22 cellular contexts compared by ENCODE assay signal in genomic region chr3:146523536-146523935, GRCh38. TPM values are rescaled to one million over a fixed set of nuclear protein-coding genes. Genes with fewer than 3 reads are reported as not detected.
DNase-seq lines count a peak whose midpoint lies in the region; ATAC-seq and TF ChIP-seq lines count a peak whose summit lies in the region.
"Had no signal": no experiment of that assay in that cellular context is flagged by ENCODE, and none has a peak within 500 bp of the region (broad histone marks: within the 10 kb centered on the region; RNA-seq: fewer than 3 reads in every experiment).

No MANE protein-coding gene starts in this region.

- H2AFZ ChIP-seq in GM23338, result no peak overlapping the region

- in situ Hi-C loops in gastrocnemius medialis (cut with MboI; ENCODE audit: low sequenced_read_pairs in 4 of 4), result no loop called here

- H3K36me3 Mint-ChIP-seq in GM23338 (ENCODE audit: low read depth), result peaks cover 12% of the 10 kb centered on the region; the same call in 2 of the 3 replicates
- H3K36me3 Mint-ChIP-seq in nephron (ENCODE audit: low read depth), result peaks cover 25% of the 10 kb centered on the region

- TF ChIP-seq POLR2A in gastrocnemius medialis (IDR thresholded peaks at IDR 0.05), result no peak

- POLR2A ChIA-PET in A673 (lab: Charles Lee; ENCODE audit: low non-redundant PET), result no interaction called here

- H3K27me3 Mint-ChIP-seq in GM23338 (ENCODE audit: insufficient read depth, low read depth, poor library complexity) (peaks cover 6% of the 10 kb centered on the region), nephron (ENCODE audit: low read depth) (no peaks in the 10 kb centered on the region)
- H3K27me3 Mint-ChIP-seq: CD4-positive, CD25-positive, alpha-beta regulatory T cell had no signal

- H3K9me3 ChIP-seq in A673 (ENCODE audit: low read depth, low read length, poor library complexity, severe bottlenecking) (no peaks in the 10 kb centered on the region), gastrocnemius medialis (no peaks in the 10 kb centered on the region)
- H3K9me3 ChIP-seq: BE2C had no signal

- H3K4me1 Mint-ChIP-seq in GM23338, result peaks cover 29% of the 10 kb centered on the region
- H3K4me1 Mint-ChIP-seq in nephron, result peaks cover 21% of the 10 kb centered on the region
- H3K4me1 Mint-ChIP-seq: CD4-positive, CD25-positive, alpha-beta regulatory T cell had no signal

- H4K20me1 ChIP-seq in GM23338 (replicated peaks; ENCODE audit: insufficient read depth), result no peaks in the 10 kb centered on the region

- H3K4me1 ChIP-seq in GM23338 (ENCODE audit: insufficient read depth) (peaks cover 28% of the 10 kb centered on the region), A673 (ENCODE audit: insufficient read depth, low read length, poor library complexity, severe bottlenecking) (peaks cover 15% of the 10 kb centered on the region), gastrocnemius medialis (no peaks in the 10 kb centered on the region)
- H3K4me1 ChIP-seq: BE2C had no signal

- DNase-seq in GM23338 (ENCODE audit: low spot score) (no peak), NCI-H82 treated with DMSO at 0.1 percent for 48 hours (lab: John Stamatoyannopoulos, UW; ENCODE audit: unreplicated experiment) (peak; percentile 76), fibroblast of villous mesenchyme (ENCODE audit: low read depth) (peak; percentile 73), A673 (ENCODE audit: low spot score) (no peak), SIG-M5 (lab: John Stamatoyannopoulos, UW) (no peak), gastrocnemius medialis (no peak)
- DNase-seq: BE2C; CD4-positive, CD25-positive, alpha-beta regulatory T cell; COR-L47; DMS153; GOT3; NCI-H1105; NCI-H146; NCI-H2029; NCI-H2227 treated with DMSO at 0.1 percent for 48 hours; NCI-H524 treated with DMSO at 0.1 percent for 48 hours; Right ventricle myocardium superior had no signal

- H3K27ac Mint-ChIP-seq in GM23338 (peak overlapping the region; percentile 87; the same call in 1 of the 2 replicates), nephron (peak overlapping the region; percentile 2 to 61 (median 53))
- H3K27ac Mint-ChIP-seq: CD4-positive, CD25-positive, alpha-beta regulatory T cell; T-helper 1 cell treated with Interleukin-12 subunit alpha and Interleukin-12 subunit beta and Interleukin-4 antibody, amounts not matched to agents 30 μg/mL and 1 μg/mL, for 36 hours had no signal

- intact Hi-C loops in A673 (cut with micrococcal nuclease; ENCODE audit: unreplicated experiment) (no loop called here), gastrocnemius medialis (cut with DNase I; ENCODE audit: low total_unique reads) (no loop called here)

- H3K79me2 ChIP-seq in GM23338 (replicated peaks; ENCODE audit: insufficient read depth), result no peaks in the 10 kb centered on the region

- no peak for TF ChIP-seq CTCF in GM23338 (conservative IDR thresholded peaks at IDR 0.05; ENCODE audit: low read depth in 2 of 2)
- no peak for TF ChIP-seq CTCF in fibroblast of villous mesenchyme (IDR thresholded peaks at IDR 0.05; ENCODE audit: insufficient read depth, low read depth, low read length)
- no peak for TF ChIP-seq CTCF in nephron (IDR thresholded peaks at IDR 0.05; ENCODE audit: unreplicated experiment in 3 of 3)
- no peak for TF ChIP-seq CTCF in A673 (conservative IDR thresholded peaks at IDR 0.05; ENCODE audit: low read depth, low read length)
- TF ChIP-seq CTCF in gastrocnemius medialis (IDR thresholded peaks at IDR 0.05 in 4 of 5, conservative IDR thresholded peaks at IDR 0.05 in 1 of 5), result no peak

- no peak for ATAC-seq in GM23338
- no peak for ATAC-seq in gastrocnemius medialis

- no TSS peak for BruUV-seq in A673 (replicated peaks; lab: Mats Ljungman, UMichigan)

- H3K36me3 ChIP-seq in GM23338 (ENCODE audit: insufficient read depth) (no peaks in the 10 kb centered on the region; the same call in 1 of the 2 replicates), A673 (ENCODE audit: insufficient read depth, low read length, poor library complexity, severe bottlenecking) (peaks cover 4% of the 10 kb centered on the region), gastrocnemius medialis (no peaks in the 10 kb centered on the region)
- H3K36me3 ChIP-seq: BE2C had no signal

- H3K9me3 Mint-ChIP-seq in GM23338 (no peaks in the 10 kb centered on the region), nephron (no peaks in the 10 kb centered on the region)
- H3K9me3 Mint-ChIP-seq: CD4-positive, CD25-positive, alpha-beta regulatory T cell; T-helper 1 cell treated with Interleukin-12 subunit alpha and Interleukin-12 subunit beta and Interleukin-4 antibody, amounts not matched to agents 30 μg/mL and 1 μg/mL, for 36 hours had no signal

- H3K9me2 ChIP-seq in GM23338 (ENCODE audit: insufficient read depth), result no peaks in the 10 kb centered on the region

- H3K27ac ChIP-seq in GM23338 (ENCODE audit: low read depth) (peak overlapping the region; percentile 94), A673 (ENCODE audit: low read depth, low read length, poor library complexity, severe bottlenecking) (no peak overlapping the region), gastrocnemius medialis (no peak overlapping the region)
- H3K27ac ChIP-seq: KMS-11 had no signal

- H3K27me3 ChIP-seq in GM23338 (ENCODE audit: insufficient read depth), result no peaks in the 10 kb centered on the region
- H3K27me3 ChIP-seq in A673 (replicated peaks; ENCODE audit: insufficient read depth, low read depth, low read length, poor library complexity), result no peaks in the 10 kb centered on the region
- no peaks in the 10 kb centered on the region for H3K27me3 ChIP-seq in gastrocnemius medialis
- H3K27me3 ChIP-seq: BE2C had no signal

- H3K4me2 ChIP-seq in GM23338, result peak overlapping the region; percentile 74
- H3K4me2 ChIP-seq: KMS-11 had no signal

- CTCF ChIA-PET in A673 (lab: Charles Lee), result no interaction called here

- peak overlapping the region; percentile 27; the same call in 1 of the 3 replicates for H3K4me3 Mint-ChIP-seq in GM23338
- H3K4me3 Mint-ChIP-seq in nephron, result no peak overlapping the region
- H3K4me3 Mint-ChIP-seq: CD4-positive, CD25-positive, alpha-beta regulatory T cell; T-helper 1 cell treated with Interleukin-12 subunit alpha and Interleukin-12 subunit beta and Interleukin-4 antibody, amounts not matched to agents 30 μg/mL and 1 μg/mL, for 36 hours had no signal

- no peaks in the 10 kb centered on the region for H3F3A ChIP-seq in GM23338 (replicated peaks; ENCODE audit: low read depth)

- H3K4me3 ChIP-seq in GM23338 (peak overlapping the region; percentile 39; the same call in 1 of the 2 replicates), fibroblast of villous mesenchyme (ENCODE audit: low read depth, low read length) (no peak overlapping the region), A673 (ENCODE audit: low read depth, low read length, poor library complexity, severe bottlenecking) (no peak overlapping the region), gastrocnemius medialis (no peak overlapping the region)

TF ChIP-seq in GM23338, 12 proteins besides CTCF, POLR2A, EP300 and RAD21 (continues in another document):
- no peak for TF ChIP-seq NANOG (IDR thresholded peaks at IDR 0.05; ENCODE audit: borderline replicate concordance)
- TF ChIP-seq POLR2AphosphoS5 (IDR thresholded peaks at IDR 0.05; ENCODE audit: low read depth), result no peak
- TF ChIP-seq STAT1 (IDR thresholded peaks at IDR 0.05; ENCODE audit: unreplicated experiment), result no peak
- no peak for TF ChIP-seq CREB1 (CRISPR knock-in tag; IDR thresholded peaks at IDR 0.05; ENCODE audit: low read depth)
- TF ChIP-seq EZH2 (IDR thresholded peaks at IDR 0.05; ENCODE audit: low read depth, unreplicated experiment), result no peak

RNA-seq across cellular contexts. Expression of gene PLSCR1, which starts 20.9 kb away (rescaled TPM):
- total RNA-seq in GM23338 (2014; rRNA removed; shearing (Covaris generic)), result 70.2 and 78.3 TPM in 2 replicates
- polyA plus RNA-seq in GM23338 (2016; fragmentation: Nextera tagmentation; extraction: Ambion mirVana), result 47.3 and 62.7 TPM in 2 replicates
- total RNA-seq in fibroblast of villous mesenchyme (32.2 and 34.5 TPM in 2 replicates), A673 (2021) (45.6 and 49.3 TPM in 2 replicates), gastrocnemius medialis (10 to 100 TPM; 12.0 to 28.5 (median 18.2) TPM)

RNA-seq across cellular contexts. Expression of gene PLSCR2, which starts 54.2 kb away (rescaled TPM):
- total RNA-seq in GM23338 (2014; rRNA removed; shearing (Covaris generic)), result not detected in 2 replicates
- polyA plus RNA-seq in GM23338 (2016; fragmentation: Nextera tagmentation; extraction: Ambion mirVana), result 0.55 TPM in 1 of 2 replicates, not detected in the other
- 0.43 TPM in 1 of 2 replicates, not detected in the other for total RNA-seq in fibroblast of villous mesenchyme
- not detected in 2 replicates for total RNA-seq in A673 (2021)
- total RNA-seq in gastrocnemius medialis, result not detected
- total RNA-seq: CD4-positive, CD25-positive, alpha-beta regulatory T cell; Daoy; Right ventricle myocardium superior; RPMI7951 had no signal

Comparison
In these comparisons a context has a peak if more than half of its experiments do, and no peak if none do; other contexts are left out.
1. DNase-seq: peak in NCI-H82 treated with DMSO at 0.1 percent for 48 hours (single experiment) and fibroblast of villous mesenchyme (single experiment); none in GM23338 (single experiment), A673 (single experiment), SIG-M5 (single experiment) and gastrocnemius medialis (0 of 2).